In genomic region chr6:21666788-21667681, GRCh38 we compare ENCODE assay signal across 9 cellular contexts.
DNase-seq lines count a peak whose midpoint lies in the region; ATAC-seq and TF ChIP-seq lines count a peak whose summit lies in the region.
"Had no signal": no experiment of that assay in that cellular context is flagged by ENCODE, and none has a peak within 500 bp of the region (broad histone marks: within the 10 kb centered on the region; RNA-seq: fewer than 3 reads in every experiment).

No MANE protein-coding gene starts in this region.

- H3K9ac ChIP-seq in PC-3 (ENCODE audit: low read length): no peak overlapping the region
- no peak overlapping the region for H3K9ac ChIP-seq in trophoblast cell (ENCODE audit: low read length)

- peak overlapping the region; percentile 21 for H3K18ac ChIP-seq in trophoblast cell (ENCODE audit: low read length)

- H2AFZ ChIP-seq in PC-3 (ENCODE audit: low read length) (peak overlapping the region; percentile 60), trophoblast cell (ENCODE audit: insufficient read depth, low read length, poor library complexity) (peak overlapping the region; percentile 11)

- no peaks in the 10 kb centered on the region for H3K36me3 Mint-ChIP-seq in CD8-positive, alpha-beta memory T cell

- H3K27me3 ChIP-seq in PC-3 (ENCODE audit: low read length) (no peaks in the 10 kb centered on the region), trophoblast cell (ENCODE audit: insufficient read depth, low read length) (peaks cover 3% of the 10 kb centered on the region)
- peaks cover 24% of the 10 kb centered on the region for H3K27me3 ChIP-seq in CD8-positive, alpha-beta memory T cell (ENCODE audit: insufficient read depth, low read length, poor library complexity, severe bottlenecking)

- no TSS peak for BruUV-seq in PC-3 (replicated peaks; lab: Mats Ljungman, UMichigan)

- H4K8ac ChIP-seq in trophoblast cell (ENCODE audit: low read depth, low read length): peak overlapping the region; percentile 39

- H3K27me3 Mint-ChIP-seq in CD8-positive, alpha-beta memory T cell: peaks cover 38 to 72% of the 10 kb centered on the region in 2 donors

- no peak overlapping the region for H3K23ac ChIP-seq in trophoblast cell (ENCODE audit: low read length)

- H3K14ac ChIP-seq in trophoblast cell (ENCODE audit: low read length): no peak overlapping the region

- intact Hi-C loops in PC-3 (cut with micrococcal nuclease): no loop called here

- H3K4me1 Mint-ChIP-seq in CD8-positive, alpha-beta memory T cell: peaks cover 7 to 27% (median 15%) of the 10 kb centered on the region in 3 donors

- no peak overlapping the region for H4K12ac ChIP-seq in trophoblast cell (ENCODE audit: low read depth, low read length)

- no peak overlapping the region for H2BK5ac ChIP-seq in trophoblast cell (ENCODE audit: low read depth, low read length, poor library complexity)

- no peaks in the 10 kb centered on the region for H3F3A ChIP-seq in PC-3 (ENCODE audit: low read length, unreplicated experiment)

- no peak overlapping the region for H2AK5ac ChIP-seq in trophoblast cell (ENCODE audit: low read length)

- peak overlapping the region; percentile 50 for H2BK120ac ChIP-seq in trophoblast cell (ENCODE audit: insufficient read depth, low read length, poor library complexity)

- peak overlapping the region in 3 of 7 donors; percentile 28 to 53 (median 34) for H3K4me3 Mint-ChIP-seq in CD8-positive, alpha-beta memory T cell

- H3K9me2 ChIP-seq in PC-3 (replicated peaks; ENCODE audit: low read length): no peaks in the 10 kb centered on the region

- H3K9me3 ChIP-seq in PC-3 (ENCODE audit: low read length) (no peaks in the 10 kb centered on the region), trophoblast cell (ENCODE audit: insufficient read depth, low read depth, low read length) (no peaks in the 10 kb centered on the region)
- H3K9me3 ChIP-seq in CD8-positive, alpha-beta memory T cell (ENCODE audit: low read length): no peaks in the 10 kb centered on the region

- H3K79me1 ChIP-seq in trophoblast cell (ENCODE audit: low read length): peaks cover 23% of the 10 kb centered on the region

- H3K4me2 ChIP-seq in PC-3 (ENCODE audit: low read length) (peak overlapping the region; percentile 50), trophoblast cell (ENCODE audit: low read length) (peak overlapping the region; percentile 99)

- no CpG with 5 or more reads among the region's 29 CpGs for WGBS in trophoblast cell (ENCODE audit: extremely low coverage, insufficient coverage, insufficient read length)

- peak overlapping the region in 1 of 8 donors; percentile 9 for H3K27ac Mint-ChIP-seq in CD8-positive, alpha-beta memory T cell

- TF ChIP-seq CTCF in PC-3 (conservative IDR thresholded peaks at IDR 0.05; ENCODE audit: low read depth, low read length) (no peak), foreskin fibroblast (IDR thresholded peaks at IDR 0.05; ENCODE audit: low read depth, low read length) (no peak)

- H3K4me1 ChIP-seq in PC-3 (ENCODE audit: insufficient read depth, low read length): no peaks in the 10 kb centered on the region
- H3K4me1 ChIP-seq in trophoblast cell (ENCODE audit: control insufficient read depth in 1 of 2, insufficient read depth in 2 of 2, low read length in 2 of 2): peaks cover 8 to 17% of the 10 kb centered on the region in 2 experiments
- peaks cover 7% of the 10 kb centered on the region for H3K4me1 ChIP-seq in CD8-positive, alpha-beta memory T cell (ENCODE audit: insufficient read depth, low read length)

- H3K27ac ChIP-seq in PC-3 (ENCODE audit: low read length) (no peak overlapping the region), trophoblast cell (ENCODE audit: low read depth, low read length) (no peak overlapping the region)
- H3K27ac ChIP-seq in CD8-positive, alpha-beta memory T cell (ENCODE audit: low read depth, low read length): no peak overlapping the region

- DNase-seq in PC-3 (no peak), foreskin fibroblast (peak in 1 of 2 donors; percentile 13), trophoblast cell (no peak)
- DNase-seq in CD8-positive, alpha-beta memory T cell: no peak
- no peak for DNase-seq in central memory CD4-positive, alpha-beta T cell
- DNase-seq: KG1 had no signal

- H4K20me1 ChIP-seq in PC-3 (ENCODE audit: low read length): no peaks in the 10 kb centered on the region

- H3K36me3 ChIP-seq in PC-3 (ENCODE audit: low read depth, low read length) (no peaks in the 10 kb centered on the region), trophoblast cell (ENCODE audit: control insufficient read depth in 1 of 2, insufficient read depth in 2 of 2, low read length in 2 of 2) (no peaks in the 10 kb centered on the region)
- no peaks in the 10 kb centered on the region for H3K36me3 ChIP-seq in CD8-positive, alpha-beta memory T cell (ENCODE audit: insufficient read depth, low read length)

- CTCF ChIA-PET in PC-3 (lab: Charles Lee): no interaction called here
- CTCF ChIA-PET in CD8-positive, alpha-beta memory T cell (lab: Charles Lee): no interaction called here

- H4K91ac ChIP-seq in trophoblast cell (ENCODE audit: low read depth, low read length): peak overlapping the region; percentile 92

- peaks cover 0 to 4% (median 0%) of the 10 kb centered on the region in 5 donors for H3K9me3 Mint-ChIP-seq in CD8-positive, alpha-beta memory T cell

- no peaks in the 10 kb centered on the region for H3K79me2 ChIP-seq in PC-3 (ENCODE audit: low read length)
- peaks cover 14% of the 10 kb centered on the region for H3K79me2 ChIP-seq in trophoblast cell (ENCODE audit: control insufficient read depth, insufficient read depth, low read length, poor library complexity)

- peak overlapping the region; percentile 7 for H3K4ac ChIP-seq in trophoblast cell (ENCODE audit: low read depth, low read length)

- H2BK12ac ChIP-seq in trophoblast cell (ENCODE audit: low read length): no peak overlapping the region

- peak overlapping the region; percentile 56; the same call in 1 of the 2 replicates for H3K4me3 ChIP-seq in GM08714 (ENCODE audit: low read length)
- H3K4me3 ChIP-seq in PC-3 (ENCODE audit: low read length): peak overlapping the region; percentile 57; the same call in 1 of the 2 replicates
- H3K4me3 ChIP-seq in foreskin fibroblast (ENCODE audit: low read depth in 1 of 2, low read length in 2 of 2): peak overlapping the region; percentile 40 to 52
- H3K4me3 ChIP-seq in trophoblast cell (ENCODE audit: low read depth, low read length): peak overlapping the region; percentile 72
- no peak overlapping the region for H3K4me3 ChIP-seq in CD8-positive, alpha-beta memory T cell (ENCODE audit: low read length)

- POLR2A ChIA-PET in PC-3 (lab: Charles Lee; ENCODE audit: unreplicated experiment): no interaction called here
- POLR2A ChIA-PET in CD8-positive, alpha-beta memory T cell (lab: Charles Lee): no interaction called here

- ATAC-seq in PC-3 (no peak), HG02642 (IDR thresholded peaks at IDR 0.05; ENCODE audit: poor library complexity, unreplicated experiment) (no peak), HG02884 (IDR thresholded peaks at IDR 0.05; ENCODE audit: unreplicated experiment) (no peak)
